ENCODE assay signal across 12 cellular contexts in genomic region chr18:51275712-51276473, GRCh38.
A peak's percentile ranks its signal among the peaks of the same experiment; 100 is the strongest.
DNase-seq lines count a peak whose midpoint lies in the region; ATAC-seq and TF ChIP-seq lines count a peak whose summit lies in the region.
"Had no signal": no experiment of that assay in that cellular context is flagged by ENCODE, and none has a peak within 500 bp of the region (broad histone marks: within the 10 kb centered on the region; RNA-seq: fewer than 3 reads in every experiment).

No MANE protein-coding gene starts in this region.

- TF ChIP-seq EP300 in SK-N-SH (IDR thresholded peaks at IDR 0.05; ENCODE audit: borderline replicate concordance in 1 of 2, low read depth in 1 of 2, low read length in 1 of 2) (no peak), stomach (IDR thresholded peaks at IDR 0.05) (no peak)

- no peak overlapping the region for H2AFZ ChIP-seq in SK-N-SH (ENCODE audit: low read depth)

- 0 out of 2 replicates have a peak overlapping the region, but pooled peaks have one; percentile 19 for H3K27ac Mint-ChIP-seq in WTC11
- no peak overlapping the region for H3K27ac Mint-ChIP-seq in activated T-helper 1 cell treated with anti-CD3 and anti-CD28 coated beads, Interleukin-12 subunit alpha, Interleukin-12 subunit beta, Interleukin-2, Interleukin-4 antibody, amounts not matched to agents 30 ng/mL and 10 ng/mL and 1 ng/mL, durations not matched to agents 14 hours and 24 hours and 36 hours
- H3K27ac Mint-ChIP-seq: type B pancreatic cell had no signal

- DNase-seq in SK-N-SH (no peak), WTC11 (ENCODE audit: low spot score) (no peak), heart right ventricle (peak; percentile 16 to 42), stomach (peak; percentile 29), T-helper 9 cell (no peak), NCI-H128 (lab: John Stamatoyannopoulos, UW; ENCODE audit: unreplicated experiment) (no peak)
- no peak for DNase-seq in activated T-helper 1 cell treated with anti-CD3 and anti-CD28 coated beads, Interleukin-12 subunit alpha, Interleukin-12 subunit beta, Interleukin-2, Interleukin-4 antibody, amounts not matched to agents 30 ng/mL and 10 ng/mL and 1 ng/mL, durations not matched to agents 14 hours and 24 hours and 36 hours (ENCODE audit: low spot score)
- DNase-seq: WERI-Rb-1 had no signal

- no peaks in the 10 kb centered on the region for H3K9me2 ChIP-seq in SK-N-SH

- no peak for TF ChIP-seq RAD21 in SK-N-SH (IDR thresholded peaks at IDR 0.05; ENCODE audit: low read length)

- no peak for TF ChIP-seq CTCF in SK-N-SH (IDR thresholded peaks at IDR 0.05)
- TF ChIP-seq CTCF in WTC11 (IDR thresholded peaks at IDR 0.05), result no peak
- TF ChIP-seq CTCF in heart right ventricle (IDR thresholded peaks at IDR 0.05), result no peak
- TF ChIP-seq CTCF in stomach (IDR thresholded peaks at IDR 0.05), result no peak

- H4K20me1 ChIP-seq in SK-N-SH (ENCODE audit: insufficient read depth), result no peaks in the 10 kb centered on the region

- peaks cover 43% of the 10 kb centered on the region for H3K4me1 Mint-ChIP-seq in WTC11
- H3K4me1 Mint-ChIP-seq in activated T-helper 1 cell treated with anti-CD3 and anti-CD28 coated beads, Interleukin-12 subunit alpha, Interleukin-12 subunit beta, Interleukin-2, Interleukin-4 antibody, amounts not matched to agents 30 ng/mL and 10 ng/mL and 1 ng/mL, durations not matched to agents 14 hours and 24 hours and 36 hours (ENCODE audit: low read depth), result no peaks in the 10 kb centered on the region

- H3K36me3 Mint-ChIP-seq in WTC11, result no peaks in the 10 kb centered on the region
- H3K36me3 Mint-ChIP-seq in activated T-helper 1 cell treated with anti-CD3 and anti-CD28 coated beads, Interleukin-12 subunit alpha, Interleukin-12 subunit beta, Interleukin-2, Interleukin-4 antibody, amounts not matched to agents 30 ng/mL and 10 ng/mL and 1 ng/mL, durations not matched to agents 14 hours and 24 hours and 36 hours (ENCODE audit: low read depth), result no peaks in the 10 kb centered on the region
- H3K36me3 Mint-ChIP-seq: type B pancreatic cell had no signal

- H3K4me1 ChIP-seq in SK-N-SH (ENCODE audit: control insufficient read depth in 1 of 2, insufficient read depth in 2 of 2, low read depth in 1 of 2, low read length in 1 of 2), result peaks cover 0 to 4% of the 10 kb centered on the region in 2 experiments; a peak in 1 of 4 replicates
- H3K4me1 ChIP-seq in heart right ventricle, result peaks cover 0 to 7% (median 5%) of the 10 kb centered on the region in 9 donors
- H3K4me1 ChIP-seq in stomach, result no peaks in the 10 kb centered on the region
- H3K4me1 ChIP-seq: ascending aorta had no signal

- H3K79me2 ChIP-seq in SK-N-SH (ENCODE audit: insufficient read depth), result no peaks in the 10 kb centered on the region

- CTCF ChIA-PET in SK-N-SH (lab: Yijun Ruan, JAX) (interaction anchor here (0.9 kb wide), 1 partner anchor 236 kb away, joined by 3 read pairs; no protein-coding TSS in a partner anchor), WTC11 (lab: Charles Lee) (interaction anchor here (0.6 to 1.3 kb wide), 2 partner anchors 78 to 128 kb away, joined by 4 to 10 read pairs; no protein-coding TSS in a partner anchor)

- intact Hi-C loops in heart right ventricle (cut with DNase I), result loop anchor here in 2 of 10 donors (5.0 to 10.0 kb wide), 2 partner anchors 106 to 259 kb away; no protein-coding TSS in a partner anchor
- intact Hi-C loops in stomach (cut with DNase I; ENCODE audit: low total_unique reads), result no loop called here
- intact Hi-C loops in activated T-helper 1 cell treated with anti-CD3 and anti-CD28 coated beads, Interleukin-12 subunit alpha, Interleukin-12 subunit beta, Interleukin-2, Interleukin-4 antibody, amounts not matched to agents 30 ng/mL and 10 ng/mL and 1 ng/mL, durations not matched to agents 14 hours and 24 hours and 36 hours (cut with micrococcal nuclease), result no loop called here

- H3K9me3 ChIP-seq in SK-N-SH (no peaks in the 10 kb centered on the region), heart right ventricle (no peaks in the 10 kb centered on the region), stomach (no peaks in the 10 kb centered on the region)
- H3K9me3 ChIP-seq: ascending aorta had no signal

- no peak overlapping the region for H3K9ac ChIP-seq in SK-N-SH

- no peaks in the 10 kb centered on the region for H3K36me3 ChIP-seq in SK-N-SH (replicated peaks in 1 of 2; ENCODE audit: control insufficient read depth in 1 of 2, insufficient read depth in 2 of 2, low read length in 1 of 2)
- no peaks in the 10 kb centered on the region for H3K36me3 ChIP-seq in heart right ventricle
- no peaks in the 10 kb centered on the region for H3K36me3 ChIP-seq in stomach
- H3K36me3 ChIP-seq: ascending aorta, WERI-Rb-1 had no signal

- no peak for TF ChIP-seq POLR2A in stomach (IDR thresholded peaks at IDR 0.05)

- H3K27ac ChIP-seq in SK-N-SH (ENCODE audit: low read depth in 2 of 2, low read length in 1 of 2) (no peak overlapping the region), heart right ventricle (no peak overlapping the region), stomach (no peak overlapping the region)
- H3K27ac ChIP-seq: ascending aorta, WERI-Rb-1 had no signal

- POLR2A ChIA-PET in SK-N-SH (lab: Yijun Ruan, JAX), result interaction anchor here (1.1 kb wide), 1 partner anchor 78 kb away, joined by 3 read pairs; the partner anchor contains the start of gene MEX3C
- POLR2A ChIA-PET in WTC11 (lab: Charles Lee), result interaction anchor here (0.7 kb wide), 1 partner anchor 19 kb away, joined by 4 read pairs; no protein-coding TSS in a partner anchor

- no peak overlapping the region for H3K4me2 ChIP-seq in SK-N-SH

- H3K27me3 ChIP-seq in SK-N-SH (ENCODE audit: insufficient read depth) (no peaks in the 10 kb centered on the region), heart right ventricle (no peaks in the 10 kb centered on the region), stomach (no peaks in the 10 kb centered on the region)
- H3K27me3 ChIP-seq: ascending aorta had no signal

- no peaks in the 10 kb centered on the region for H3K27me3 Mint-ChIP-seq in WTC11 (ENCODE audit: low read depth)
- H3K27me3 Mint-ChIP-seq in activated T-helper 1 cell treated with anti-CD3 and anti-CD28 coated beads, Interleukin-12 subunit alpha, Interleukin-12 subunit beta, Interleukin-2, Interleukin-4 antibody, amounts not matched to agents 30 ng/mL and 10 ng/mL and 1 ng/mL, durations not matched to agents 14 hours and 24 hours and 36 hours (ENCODE audit: insufficient read depth), result peaks cover 2% of the 10 kb centered on the region

- H3K9me3 Mint-ChIP-seq in WTC11, result peaks cover 12% of the 10 kb centered on the region
- no peaks in the 10 kb centered on the region for H3K9me3 Mint-ChIP-seq in activated T-helper 1 cell treated with anti-CD3 and anti-CD28 coated beads, Interleukin-12 subunit alpha, Interleukin-12 subunit beta, Interleukin-2, Interleukin-4 antibody, amounts not matched to agents 30 ng/mL and 10 ng/mL and 1 ng/mL, durations not matched to agents 14 hours and 24 hours and 36 hours

- H3F3A ChIP-seq in SK-N-SH (replicated peaks; ENCODE audit: insufficient read depth), result no peaks in the 10 kb centered on the region

- ATAC-seq in SK-N-SH treated with all-trans-retinoic acid at 6 μM for 48 hours (no peak), WTC11 (no peak), heart right ventricle (peak in 2 of 8 donors; percentile 46 to 58)
- ATAC-seq: HCT116 had no signal

- H3K4me3 Mint-ChIP-seq in WTC11, result no peak overlapping the region
- H3K4me3 Mint-ChIP-seq in activated T-helper 1 cell treated with anti-CD3 and anti-CD28 coated beads, Interleukin-12 subunit alpha, Interleukin-12 subunit beta, Interleukin-2, Interleukin-4 antibody, amounts not matched to agents 30 ng/mL and 10 ng/mL and 1 ng/mL, durations not matched to agents 14 hours and 24 hours and 36 hours, result no peak overlapping the region
- H3K4me3 Mint-ChIP-seq: type B pancreatic cell had no signal

- H3K4me3 ChIP-seq in SK-N-SH (ENCODE audit: low read depth in 2 of 2, low read length in 1 of 2) (no peak overlapping the region), heart right ventricle (no peak overlapping the region), stomach (no peak overlapping the region)
- H3K4me3 ChIP-seq: ascending aorta had no signal

- WGBS in SK-N-SH (ENCODE audit: low lambda C conversion rate), result 54% methylated on average over 5 of the region's 6 CpGs
- WGBS in heart right ventricle, 2 donors, result 47 to 54% methylated on average over 6 of the region's 6 CpGs
- 56 to 68% (median 58%) methylated on average over 6 of the region's 6 CpGs for WGBS in stomach, 5 donors

TF ChIP-seq in SK-N-SH treated with all-trans-retinoic acid at 6 μM for 48 hours, 23 proteins besides CTCF, POLR2A, EP300 and RAD21:
- TF ChIP-seq ISL1 (CRISPR knock-in tag; IDR thresholded peaks at IDR 0.05), result peak; percentile 54
- TF ChIP-seq ZNF8 (CRISPR knock-in tag; IDR thresholded peaks at IDR 0.05), result no peak

TF ChIP-seq in SK-N-SH, 30 proteins besides CTCF, POLR2A, EP300 and RAD21 (continues in another document):
- no peak for TF ChIP-seq YY1 (IDR thresholded peaks at IDR 0.05; ENCODE audit: low read depth)
- TF ChIP-seq TEAD4 (IDR thresholded peaks at IDR 0.05; ENCODE audit: borderline replicate concordance, insufficient read depth), result no peak
- no peak for TF ChIP-seq FOXJ3 (CRISPR knock-in tag; IDR thresholded peaks at IDR 0.05)
- TF ChIP-seq CHD2 (IDR thresholded peaks at IDR 0.05; ENCODE audit: low read length, partially characterized antibody), result no peak

TF ChIP-seq in WTC11, 78 proteins besides CTCF, POLR2A, EP300 and RAD21 (continues in another document):
- TF ChIP-seq RELA (CRISPR knock-in tag; IDR thresholded peaks at IDR 0.05; ENCODE audit: borderline replicate concordance), result no peak
- no peak for TF ChIP-seq JAZF1 (CRISPR knock-in tag; IDR thresholded peaks at IDR 0.05)
- TF ChIP-seq STAT6 (CRISPR knock-in tag; conservative IDR thresholded peaks at IDR 0.05; ENCODE audit: low read depth), result no peak

Comparison
In these comparisons a context has a peak if more than half of its experiments do, and no peak if none do; other contexts are left out.
1. DNase-seq: peak in heart right ventricle (2 of 2) and stomach (single experiment); none in SK-N-SH (single experiment), WTC11 (single experiment), T-helper 9 cell (single experiment), NCI-H128 (single experiment) and activated T-helper 1 cell treated with anti-CD3 and anti-CD28 coated beads, Interleukin-12 subunit alpha, Interleukin-12 subunit beta, Interleukin-2, Interleukin-4 antibody, amounts not matched to agents 30 ng/mL and 10 ng/mL and 1 ng/mL, durations not matched to agents 14 hours and 24 hours and 36 hours (single experiment).